In the genomic region with DNA sequence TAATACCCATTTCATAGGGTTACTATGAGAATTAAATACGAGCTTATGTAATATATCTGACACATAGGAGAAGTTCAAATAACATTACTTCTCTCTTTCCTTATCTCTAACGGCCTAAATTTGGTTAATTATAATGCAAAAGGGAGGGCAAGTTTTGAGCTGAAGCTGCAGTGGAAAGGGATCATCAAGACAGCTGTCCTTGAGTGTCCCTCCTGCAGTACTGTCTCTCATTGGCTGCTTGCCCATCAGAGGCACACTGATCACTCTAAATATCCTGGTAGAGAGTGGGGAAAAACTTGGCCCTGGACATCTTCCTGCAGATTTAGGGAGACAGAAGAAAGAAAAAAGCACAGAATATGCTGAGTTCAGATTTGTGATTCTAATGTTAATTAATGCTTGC, we compare ENCODE assay signal across 13 cellular contexts.
A peak's percentile ranks its signal among the peaks of the same experiment; 100 is the strongest.
DNase-seq lines count a peak whose midpoint lies in the region; ATAC-seq and TF ChIP-seq lines count a peak whose summit lies in the region.
"Had no signal": no experiment of that assay in that cellular context is flagged by ENCODE, and none has a peak within 500 bp of the region (broad histone marks: within the 10 kb centered on the region; RNA-seq: fewer than 3 reads in every experiment).

No MANE protein-coding gene starts in this region.

- no peak overlapping the region for H3K4me3 ChIP-seq in HUES64 (ENCODE audit: low read length)
- H3K4me3 ChIP-seq in mesendoderm (ENCODE audit: low read length), result no peak overlapping the region
- H3K4me3 ChIP-seq: BLaER1 had no signal

- H2BK120ac ChIP-seq in mesendoderm (ENCODE audit: low read depth, low read length), result no peak overlapping the region

- H3K4me2 ChIP-seq in mesendoderm (ENCODE audit: low read length), result no peak overlapping the region
- H3K4me2 ChIP-seq: BLaER1 had no signal

- no peak overlapping the region for H2BK15ac ChIP-seq in mesendoderm (replicated peaks; ENCODE audit: low read depth)

- H3K27ac ChIP-seq in HUES64 (ENCODE audit: low read depth, low read length) (peak overlapping the region; percentile 27; the same call in 1 of the 2 replicates), mesendoderm (ENCODE audit: low read depth, low read length) (no peak overlapping the region)
- H3K27ac ChIP-seq: BLaER1 had no signal

- H3K56ac ChIP-seq in mesendoderm (ENCODE audit: low read length), result no peak overlapping the region

- no peak overlapping the region for H3K4ac ChIP-seq in mesendoderm (ENCODE audit: low read depth, low read length)

- H3K79me2 ChIP-seq in mesendoderm (ENCODE audit: control insufficient read depth, insufficient read depth, low read length), result no peaks in the 10 kb centered on the region

- peak overlapping the region; percentile 79 for H3K18ac ChIP-seq in mesendoderm (ENCODE audit: low read length)

- H3K27me3 ChIP-seq in HUES64 (ENCODE audit: insufficient read depth, low read length) (no peaks in the 10 kb centered on the region), mesendoderm (ENCODE audit: insufficient read depth, low read length, poor library complexity) (no peaks in the 10 kb centered on the region)
- H3K27me3 ChIP-seq: BLaER1 had no signal

- DNase-seq in G401 (ENCODE audit: low spot score), result peak; percentile 34
- no peak for DNase-seq in mesendoderm
- DNase-seq in AML-193 (lab: John Stamatoyannopoulos, UW), result no peak
- DNase-seq: CD8-positive, alpha-beta memory T cell; HCEC 1CT; NCI-H748 treated with DMSO at 0.1 percent for 48 hours; SHP77 treated with DMSO at 0.1 percent for 48 hours; SW 1271 had no signal

- H2AK5ac ChIP-seq in mesendoderm (ENCODE audit: low read length), result no peak overlapping the region

- no peak overlapping the region for H4K8ac ChIP-seq in mesendoderm (ENCODE audit: low read depth, low read length)

- H3K9ac ChIP-seq in HUES64 (ENCODE audit: low read depth, low read length) (no peak overlapping the region), mesendoderm (ENCODE audit: low read length) (no peak overlapping the region)
- H3K9ac ChIP-seq: BLaER1 had no signal

- 58% methylated on average over 1 of the region's 2 CpGs for WGBS in HUES64
- WGBS in mesendoderm (ENCODE audit: extremely low coverage, insufficient coverage, low lambda C conversion rate), result no CpG with 5 or more reads among the region's 2 CpGs

- in situ Hi-C loops in G401 (cut with HindIII; ENCODE audit: low sequenced_read_pairs), result no loop called here

- H3K79me1 ChIP-seq in mesendoderm (ENCODE audit: low read length), result no peaks in the 10 kb centered on the region

- H3K23ac ChIP-seq in mesendoderm (ENCODE audit: low read length), result no peak overlapping the region

- peaks cover 77% of the 10 kb centered on the region for H3K4me1 ChIP-seq in HUES64 (ENCODE audit: insufficient read depth, low read length)
- peaks cover 8% of the 10 kb centered on the region for H3K4me1 ChIP-seq in mesendoderm (ENCODE audit: control insufficient read depth, low read depth, low read length)
- H3K4me1 ChIP-seq: BLaER1 had no signal

- no peaks in the 10 kb centered on the region for H3K9me3 ChIP-seq in HUES64 (ENCODE audit: insufficient read depth, low read depth, low read length)
- H3K9me3 ChIP-seq: BLaER1 had no signal

- H4K5ac ChIP-seq in mesendoderm (ENCODE audit: low read length), result no peak overlapping the region

- no peak overlapping the region for H2BK5ac ChIP-seq in mesendoderm (ENCODE audit: low read length)

- no peaks in the 10 kb centered on the region for H3K36me3 ChIP-seq in HUES64 (ENCODE audit: insufficient read depth, low read length)
- no peaks in the 10 kb centered on the region for H3K36me3 ChIP-seq in mesendoderm (ENCODE audit: control insufficient read depth, insufficient read depth, low read length)
- H3K36me3 ChIP-seq: BLaER1 had no signal

- ATAC-seq in SK-N-SH treated with all-trans-retinoic acid at 6 μM for 48 hours, result no peak
- ATAC-seq in HG03354 (IDR thresholded peaks at IDR 0.05; ENCODE audit: poor library complexity, severe bottlenecking, unreplicated experiment), result no peak
- ATAC-seq in GM18511 (IDR thresholded peaks at IDR 0.05; ENCODE audit: unreplicated experiment), result no peak

TF ChIP-seq in SK-N-SH treated with all-trans-retinoic acid at 6 μM for 48 hours, 23 proteins besides CTCF, POLR2A, EP300 and RAD21:
- 0 out of 2 replicates have a peak, but pooled peaks have one; percentile 20 for TF ChIP-seq TCF4 (CRISPR knock-in tag; IDR thresholded peaks at IDR 0.05; ENCODE audit: borderline replicate concordance)
- TF ChIP-seq, protein P1, sequence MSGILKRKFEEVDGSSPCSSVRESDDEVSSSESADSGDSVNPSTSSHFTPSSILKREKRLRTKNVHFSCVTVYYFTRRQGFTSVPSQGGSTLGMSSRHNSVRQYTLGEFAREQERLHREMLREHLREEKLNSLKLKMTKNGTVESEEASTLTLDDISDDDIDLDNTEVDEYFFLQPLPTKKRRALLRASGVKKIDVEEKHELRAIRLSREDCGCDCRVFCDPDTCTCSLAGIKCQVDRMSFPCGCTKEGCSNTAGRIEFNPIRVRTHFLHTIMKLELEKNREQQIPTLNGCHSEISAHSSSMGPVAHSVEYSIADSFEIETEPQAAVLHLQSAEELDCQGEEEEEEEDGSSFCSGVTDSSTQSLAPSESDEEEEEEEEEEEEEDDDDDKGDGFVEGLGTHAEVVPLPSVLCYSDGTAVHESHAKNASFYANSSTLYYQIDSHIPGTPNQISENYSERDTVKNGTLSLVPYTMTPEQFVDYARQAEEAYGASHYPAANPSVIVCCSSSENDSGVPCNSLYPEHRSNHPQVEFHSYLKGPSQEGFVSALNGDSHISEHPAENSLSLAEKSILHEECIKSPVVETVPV (CRISPR knock-in tag; IDR thresholded peaks at IDR 0.05), result no peak
- TF ChIP-seq CSDC2 (CRISPR knock-in tag; IDR thresholded peaks at IDR 0.05), result no peak
- TF ChIP-seq SNAI2 (CRISPR knock-in tag; IDR thresholded peaks at IDR 0.05), result no peak
